ENCODE assay signal across 2 cellular contexts in the genomic region with DNA sequence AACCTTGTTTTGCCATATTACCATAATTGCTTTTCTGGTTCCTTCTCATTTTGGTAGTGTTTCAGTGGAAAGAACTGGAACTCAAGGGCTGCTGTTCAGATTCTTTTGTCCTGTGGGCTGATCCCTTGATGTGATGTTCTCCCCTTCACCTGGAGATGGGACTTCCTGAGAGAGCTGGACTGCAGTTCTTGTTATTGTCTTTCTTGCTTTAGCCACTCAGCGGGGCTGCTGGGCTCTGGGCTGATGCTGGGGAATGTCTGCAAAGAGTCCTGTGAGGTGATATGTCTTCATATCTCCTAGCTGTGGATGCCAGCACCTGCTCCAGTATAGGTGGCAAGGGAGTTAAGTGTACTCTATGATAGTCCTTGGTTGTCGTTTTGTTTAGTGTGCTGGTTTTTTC.
A peak's percentile ranks its signal among the peaks of the same experiment; 100 is the strongest.
TF ChIP-seq lines count a peak whose summit lies in the region.

No MANE protein-coding gene starts in this region.

TF ChIP-seq in GM23338, 12 proteins besides CTCF, POLR2A, EP300 and RAD21:
- TF ChIP-seq ZNF462 (CRISPR knock-in tag; IDR thresholded peaks at IDR 0.05) (peak; percentile 51; the same call in 1 of the 2 replicates), POLR2AphosphoS5 (IDR thresholded peaks at IDR 0.05; ENCODE audit: low read depth) (no peak), ZNF331 (CRISPR knock-in tag; IDR thresholded peaks at IDR 0.05; ENCODE audit: low read depth) (no peak), STAT1 (IDR thresholded peaks at IDR 0.05; ENCODE audit: unreplicated experiment) (no peak), EZH2phosphoT487 (IDR thresholded peaks at IDR 0.05; ENCODE audit: unreplicated experiment) (no peak), CREB1 (CRISPR knock-in tag; IDR thresholded peaks at IDR 0.05; ENCODE audit: low read depth) (no peak), EZH2 (IDR thresholded peaks at IDR 0.05; ENCODE audit: low read depth, unreplicated experiment) (no peak)
- TF ChIP-seq, protein P1, sequence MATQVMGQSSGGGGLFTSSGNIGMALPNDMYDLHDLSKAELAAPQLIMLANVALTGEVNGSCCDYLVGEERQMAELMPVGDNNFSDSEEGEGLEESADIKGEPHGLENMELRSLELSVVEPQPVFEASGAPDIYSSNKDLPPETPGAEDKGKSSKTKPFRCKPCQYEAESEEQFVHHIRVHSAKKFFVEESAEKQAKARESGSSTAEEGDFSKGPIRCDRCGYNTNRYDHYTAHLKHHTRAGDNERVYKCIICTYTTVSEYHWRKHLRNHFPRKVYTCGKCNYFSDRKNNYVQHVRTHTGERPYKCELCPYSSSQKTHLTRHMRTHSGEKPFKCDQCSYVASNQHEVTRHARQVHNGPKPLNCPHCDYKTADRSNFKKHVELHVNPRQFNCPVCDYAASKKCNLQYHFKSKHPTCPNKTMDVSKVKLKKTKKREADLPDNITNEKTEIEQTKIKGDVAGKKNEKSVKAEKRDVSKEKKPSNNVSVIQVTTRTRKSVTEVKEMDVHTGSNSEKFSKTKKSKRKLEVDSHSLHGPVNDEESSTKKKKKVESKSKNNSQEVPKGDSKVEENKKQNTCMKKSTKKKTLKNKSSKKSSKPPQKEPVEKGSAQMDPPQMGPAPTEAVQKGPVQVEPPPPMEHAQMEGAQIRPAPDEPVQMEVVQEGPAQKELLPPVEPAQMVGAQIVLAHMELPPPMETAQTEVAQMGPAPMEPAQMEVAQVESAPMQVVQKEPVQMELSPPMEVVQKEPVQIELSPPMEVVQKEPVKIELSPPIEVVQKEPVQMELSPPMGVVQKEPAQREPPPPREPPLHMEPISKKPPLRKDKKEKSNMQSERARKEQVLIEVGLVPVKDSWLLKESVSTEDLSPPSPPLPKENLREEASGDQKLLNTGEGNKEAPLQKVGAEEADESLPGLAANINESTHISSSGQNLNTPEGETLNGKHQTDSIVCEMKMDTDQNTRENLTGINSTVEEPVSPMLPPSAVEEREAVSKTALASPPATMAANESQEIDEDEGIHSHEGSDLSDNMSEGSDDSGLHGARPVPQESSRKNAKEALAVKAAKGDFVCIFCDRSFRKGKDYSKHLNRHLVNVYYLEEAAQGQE (IDR thresholded peaks at IDR 0.05; ENCODE audit: unreplicated experiment), result no peak

TF ChIP-seq in WTC11, 78 proteins besides CTCF, POLR2A, EP300 and RAD21 (continued from another document):
- TF ChIP-seq, protein P2, sequence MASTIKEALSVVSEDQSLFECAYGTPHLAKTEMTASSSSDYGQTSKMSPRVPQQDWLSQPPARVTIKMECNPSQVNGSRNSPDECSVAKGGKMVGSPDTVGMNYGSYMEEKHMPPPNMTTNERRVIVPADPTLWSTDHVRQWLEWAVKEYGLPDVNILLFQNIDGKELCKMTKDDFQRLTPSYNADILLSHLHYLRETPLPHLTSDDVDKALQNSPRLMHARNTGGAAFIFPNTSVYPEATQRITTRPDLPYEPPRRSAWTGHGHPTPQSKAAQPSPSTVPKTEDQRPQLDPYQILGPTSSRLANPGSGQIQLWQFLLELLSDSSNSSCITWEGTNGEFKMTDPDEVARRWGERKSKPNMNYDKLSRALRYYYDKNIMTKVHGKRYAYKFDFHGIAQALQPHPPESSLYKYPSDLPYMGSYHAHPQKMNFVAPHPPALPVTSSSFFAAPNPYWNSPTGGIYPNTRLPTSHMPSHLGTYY (CRISPR knock-in tag; IDR thresholded peaks at IDR 0.05), result no peak
- TF ChIP-seq JAZF1 (CRISPR knock-in tag; IDR thresholded peaks at IDR 0.05), result no peak
- no peak for TF ChIP-seq ZNF425 (CRISPR knock-in tag; conservative IDR thresholded peaks at IDR 0.05)
- TF ChIP-seq, protein P3, sequence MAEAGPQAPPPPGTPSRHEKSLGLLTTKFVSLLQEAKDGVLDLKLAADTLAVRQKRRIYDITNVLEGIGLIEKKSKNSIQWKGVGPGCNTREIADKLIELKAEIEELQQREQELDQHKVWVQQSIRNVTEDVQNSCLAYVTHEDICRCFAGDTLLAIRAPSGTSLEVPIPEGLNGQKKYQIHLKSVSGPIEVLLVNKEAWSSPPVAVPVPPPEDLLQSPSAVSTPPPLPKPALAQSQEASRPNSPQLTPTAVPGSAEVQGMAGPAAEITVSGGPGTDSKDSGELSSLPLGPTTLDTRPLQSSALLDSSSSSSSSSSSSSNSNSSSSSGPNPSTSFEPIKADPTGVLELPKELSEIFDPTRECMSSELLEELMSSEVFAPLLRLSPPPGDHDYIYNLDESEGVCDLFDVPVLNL (CRISPR knock-in tag; IDR thresholded peaks at IDR 0.05; ENCODE audit: borderline replicate concordance, low read depth), result no peak
- no peak for TF ChIP-seq PRRX2 (CRISPR knock-in tag; IDR thresholded peaks at IDR 0.05)
- no peak for TF ChIP-seq SMAD4 (CRISPR knock-in tag; IDR thresholded peaks at IDR 0.05)
- no peak for TF ChIP-seq ZNF121 (CRISPR knock-in tag; IDR thresholded peaks at IDR 0.05)
- no peak for TF ChIP-seq E2F1 (CRISPR knock-in tag; IDR thresholded peaks at IDR 0.05)
- TF ChIP-seq CREM (CRISPR knock-in tag; IDR thresholded peaks at IDR 0.05), result no peak
- TF ChIP-seq, protein P4, sequence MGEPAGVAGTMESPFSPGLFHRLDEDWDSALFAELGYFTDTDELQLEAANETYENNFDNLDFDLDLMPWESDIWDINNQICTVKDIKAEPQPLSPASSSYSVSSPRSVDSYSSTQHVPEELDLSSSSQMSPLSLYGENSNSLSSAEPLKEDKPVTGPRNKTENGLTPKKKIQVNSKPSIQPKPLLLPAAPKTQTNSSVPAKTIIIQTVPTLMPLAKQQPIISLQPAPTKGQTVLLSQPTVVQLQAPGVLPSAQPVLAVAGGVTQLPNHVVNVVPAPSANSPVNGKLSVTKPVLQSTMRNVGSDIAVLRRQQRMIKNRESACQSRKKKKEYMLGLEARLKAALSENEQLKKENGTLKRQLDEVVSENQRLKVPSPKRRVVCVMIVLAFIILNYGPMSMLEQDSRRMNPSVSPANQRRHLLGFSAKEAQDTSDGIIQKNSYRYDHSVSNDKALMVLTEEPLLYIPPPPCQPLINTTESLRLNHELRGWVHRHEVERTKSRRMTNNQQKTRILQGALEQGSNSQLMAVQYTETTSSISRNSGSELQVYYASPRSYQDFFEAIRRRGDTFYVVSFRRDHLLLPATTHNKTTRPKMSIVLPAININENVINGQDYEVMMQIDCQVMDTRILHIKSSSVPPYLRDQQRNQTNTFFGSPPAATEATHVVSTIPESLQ (CRISPR knock-in tag; IDR thresholded peaks at IDR 0.05), result no peak
- TF ChIP-seq, protein P5, sequence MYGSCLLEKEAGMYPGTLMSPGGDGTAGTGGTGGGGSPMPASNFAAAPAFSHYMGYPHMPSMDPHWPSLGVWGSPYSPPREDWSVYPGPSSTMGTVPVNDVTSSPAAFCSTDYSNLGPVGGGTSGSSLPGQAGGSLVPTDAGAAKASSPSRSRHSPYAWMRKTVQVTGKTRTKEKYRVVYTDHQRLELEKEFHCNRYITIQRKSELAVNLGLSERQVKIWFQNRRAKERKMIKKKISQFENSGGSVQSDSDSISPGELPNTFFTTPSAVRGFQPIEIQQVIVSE (CRISPR knock-in tag; IDR thresholded peaks at IDR 0.05; ENCODE audit: borderline replicate concordance), result no peak
